24 cellular contexts compared by ENCODE assay signal in genomic region chr11:13850256-13851010, GRCh38.
DNase-seq lines count a peak whose midpoint lies in the region; ATAC-seq, FAIRE-seq and TF ChIP-seq lines count a peak whose summit lies in the region.
"Had no signal": no experiment of that assay in that cellular context is flagged by ENCODE, and none has a peak within 500 bp of the region (broad histone marks: within the 10 kb centered on the region; RNA-seq: fewer than 3 reads in every experiment).

No MANE protein-coding gene starts in this region.

- H3K9me3 ChIP-seq in BLaER1 (no peaks in the 10 kb centered on the region), HEK293 (ENCODE audit: control insufficient read depth, insufficient read depth, low read depth, low read length) (no peaks in the 10 kb centered on the region)
- H3K9me3 ChIP-seq: adrenal gland, colonic mucosa, upper lobe of left lung had no signal

- DNase-seq in bronchial epithelial cell (ENCODE audit: low read depth) (no peak), nucleus accumbens (lab: John Stamatoyannopoulos, UW) (peak in 40 of 56 donors; percentile 3 to 88 (median 49)), activated T-cell treated with anti-CD3 and anti-CD28 coated beads for 4 hours (no peak), NCI-H748 (lab: John Stamatoyannopoulos, UW; ENCODE audit: unreplicated experiment) (no peak)
- DNase-seq: activated CD8-positive, alpha-beta memory T cell treated with anti-CD3 and anti-CD28 coated beads, Interleukin-2, amount 50 U/mL, for 48 hours; activated gamma-delta T cell treated with Interleukin-2 at 50 U/mL for 16 hours; adrenal gland; colonic mucosa; DMS79; effector memory CD8-positive, alpha-beta T cell; NCI-H146; NCI-H226; occipital lobe; PC-9; retina; SIG-M5; upper lobe of left lung had no signal

- peak overlapping the region; percentile 54 for H3K4me2 ChIP-seq in BLaER1
- H3K4me2 ChIP-seq: PC-9 had no signal

- H3K27ac ChIP-seq in BLaER1 (peak overlapping the region; percentile 16; the same call in 1 of the 2 replicates), HEK293 (ENCODE audit: extremely low read depth, low read depth, low read length) (no peak overlapping the region)
- H3K27ac ChIP-seq: adrenal gland, colonic mucosa, PC-9, upper lobe of left lung had no signal

- CTCF ChIA-PET in HEK293 (lab: Yijun Ruan, JAX), result interaction anchor here (2.1 kb wide), 1 partner anchor 16 kb away, joined by 8 read pairs; no protein-coding TSS in a partner anchor

- no peak overlapping the region for H3K4me3 ChIP-seq in BLaER1
- no peak overlapping the region for H3K4me3 ChIP-seq in HEK293 (ENCODE audit: low read depth, low read length)
- H3K4me3 ChIP-seq in bronchial epithelial cell (ENCODE audit: low read depth, low read length), result no peak overlapping the region
- H3K4me3 ChIP-seq: adrenal gland, colonic mucosa, GM12878, lung, PC-9, upper lobe of left lung had no signal

- H3K36me3 ChIP-seq in BLaER1 (no peaks in the 10 kb centered on the region), HEK293 (ENCODE audit: control insufficient read depth in 2 of 2, insufficient read depth in 1 of 2, low read length in 2 of 2) (no peaks in the 10 kb centered on the region), bronchial epithelial cell (ENCODE audit: control insufficient read depth, insufficient read depth, low read length) (no peaks in the 10 kb centered on the region)
- H3K36me3 ChIP-seq: adrenal gland, colonic mucosa, upper lobe of left lung had no signal

- H3K4me1 ChIP-seq in BLaER1 (peaks cover 25% of the 10 kb centered on the region), HEK293 (ENCODE audit: control insufficient read depth, insufficient read depth, low read length) (no peaks in the 10 kb centered on the region)
- H3K4me1 ChIP-seq: adrenal gland, colonic mucosa, upper lobe of left lung had no signal

- POLR2A ChIA-PET in HEK293 (lab: Yijun Ruan, JAX), result no interaction called here

- H4K20me1 ChIP-seq in BLaER1, result no peaks in the 10 kb centered on the region

- no peak overlapping the region for H3K9ac ChIP-seq in BLaER1

- FAIRE-seq in bronchial epithelial cell (lab: Jason Lieb, UNC), result peak; percentile 92
- FAIRE-seq: GM12878, keratinocyte had no signal

- H3K27me3 ChIP-seq in BLaER1, result no peaks in the 10 kb centered on the region
- H3K27me3 ChIP-seq in bronchial epithelial cell (ENCODE audit: control insufficient read depth, insufficient read depth, low read length), result peaks cover 15% of the 10 kb centered on the region
- H3K27me3 ChIP-seq: adrenal gland, colonic mucosa, upper lobe of left lung had no signal

- no peak for ATAC-seq in HG03280 (IDR thresholded peaks at IDR 0.05; ENCODE audit: unreplicated experiment)
- ATAC-seq: effector memory CD8-positive, alpha-beta T cell; esophagus mucosa; GM12878 had no signal

- TF ChIP-seq CTCF in HEK293 (tag by site-specific recombination; IDR thresholded peaks at IDR 0.05), result no peak
- TF ChIP-seq CTCF in bronchial epithelial cell (IDR thresholded peaks at IDR 0.05; ENCODE audit: insufficient read depth, low read length, severe bottlenecking), result no peak

TF ChIP-seq in HEK293, 187 proteins besides CTCF, POLR2A, EP300 and RAD21:
- TF ChIP-seq ZFHX2 (tag by site-specific recombination; conservative IDR thresholded peaks at IDR 0.05), result peak; percentile 75
- no peak for TF ChIP-seq ZFP41 (tag by site-specific recombination; IDR thresholded peaks at IDR 0.05; ENCODE audit: borderline replicate concordance)
- TF ChIP-seq EGR2 (tag by site-specific recombination; IDR thresholded peaks at IDR 0.05; ENCODE audit: low read depth), result peak; percentile 40
TF ChIP-seq in HEK293: peak in this region for 2.

Comparison
In these comparisons a context has a peak if more than half of its experiments do, and no peak if none do; other contexts are left out.
1. DNase-seq: peak in nucleus accumbens (40 of 56); none in bronchial epithelial cell (single experiment), activated T-cell treated with anti-CD3 and anti-CD28 coated beads for 4 hours (single experiment) and NCI-H748 (single experiment).